In genomic region chr1:31390071-31390470, GRCh38 we compare ENCODE assay signal across 22 cellular contexts. TPM values are rescaled to one million over a fixed set of nuclear protein-coding genes. Genes with fewer than 3 reads are reported as not detected.
DNase-seq lines count a peak whose midpoint lies in the region; FAIRE-seq and TF ChIP-seq lines count a peak whose summit lies in the region.
"Had no signal": no experiment of that assay in that cellular context is flagged by ENCODE, and none has a peak within 500 bp of the region (broad histone marks: within the 10 kb centered on the region; RNA-seq: fewer than 3 reads in every experiment).

No MANE protein-coding gene starts in this region.

- POLR2A ChIA-PET in MCF 10A (lab: Yijun Ruan, JAX) = no interaction called here
- POLR2A ChIA-PET in H1 (lab: Charles Lee; ENCODE audit: partially characterized antibody) = interaction anchor here (1.2 to 2.3 kb wide), 4 partner anchors 12 to 159 kb away, joined by 5 to 8 read pairs (median 6); partner anchors contain the start of gene FABP3

- no peaks in the 10 kb centered on the region for H3K79me1 ChIP-seq in H1 (ENCODE audit: low read depth, low read length)

- H3K4me1 ChIP-seq in H1 (replicated peaks in 1 of 4; ENCODE audit: control insufficient read depth in 3 of 4, insufficient read depth in 4 of 4, low read length in 3 of 4) = peaks cover 0 to 4% (median 3%) of the 10 kb centered on the region in 4 experiments; a peak in 4 of 7 replicates
- H3K4me1 ChIP-seq in urinary bladder (ENCODE audit: insufficient read depth) = no peaks in the 10 kb centered on the region

- in situ Hi-C loops in T47D (cut with HindIII; ENCODE audit: low pct_unique_long_range_greater_than_20kb, low sequenced_read_pairs) = no loop called here

- no peak overlapping the region for H2BK15ac ChIP-seq in H1 (ENCODE audit: low read length)

- H3K23ac ChIP-seq in H1 (ENCODE audit: insufficient read length) = no peak overlapping the region

- no peak overlapping the region for H3K27ac Mint-ChIP-seq in MCF 10A (ENCODE audit: low read depth, unreplicated experiment)
- H3K27ac Mint-ChIP-seq in mesothelial cell of epicardium = peak overlapping the region; percentile 94
- H3K27ac Mint-ChIP-seq: activated CD8-positive, alpha-beta T cell treated with anti-CD3 and anti-CD28 coated beads, Interleukin-2, amount 10 ng/mL, durations not matched to agents 7 days and 5 days; dendritic cell treated with granulocyte-macrophage colony-stimulating factor and Interleukin-4, amounts not matched to agents 40 ng/mL and 50 ng/mL, for 4 days; nephron progenitor cell had no signal

- H3K4me3 Mint-ChIP-seq in MCF 10A (ENCODE audit: unreplicated experiment) = no peak overlapping the region
- no peak overlapping the region for H3K4me3 Mint-ChIP-seq in mesothelial cell of epicardium
- H3K4me3 Mint-ChIP-seq: activated CD8-positive, alpha-beta T cell treated with anti-CD3 and anti-CD28 coated beads, Interleukin-2, amount 10 ng/mL, durations not matched to agents 7 days and 5 days; dendritic cell treated with granulocyte-macrophage colony-stimulating factor and Interleukin-4, amounts not matched to agents 40 ng/mL and 50 ng/mL, for 4 days; nephron progenitor cell had no signal

- no peak for TF ChIP-seq CTCF in MCF 10A (IDR thresholded peaks at IDR 0.05; ENCODE audit: unreplicated experiment)
- no peak for TF ChIP-seq CTCF in H1 (IDR thresholded peaks at IDR 0.05; ENCODE audit: control extremely low read depth in 1 of 3, insufficient read depth in 1 of 3, low read depth in 1 of 3, low read length in 3 of 3)
- TF ChIP-seq CTCF in mesothelial cell of epicardium (IDR thresholded peaks at IDR 0.05; ENCODE audit: unreplicated experiment) = no peak
- no peak for TF ChIP-seq CTCF in coronary artery (IDR thresholded peaks at IDR 0.05)

- H3K4me1 Mint-ChIP-seq in MCF 10A (ENCODE audit: insufficient read depth, unreplicated experiment) (no peaks in the 10 kb centered on the region), mesothelial cell of epicardium (peaks cover 21% of the 10 kb centered on the region)

- no peak overlapping the region for H4K5ac ChIP-seq in H1 (ENCODE audit: insufficient read length, low read depth, low read length)

- no peak overlapping the region for H3K4me3 ChIP-seq in H1 (ENCODE audit: extremely low read depth in 1 of 4, insufficient read depth in 2 of 4, low read depth in 3 of 4, low read length in 4 of 4)
- no peak overlapping the region for H3K4me3 ChIP-seq in urinary bladder (ENCODE audit: low read depth, low read length)
- H3K4me3 ChIP-seq in coronary artery = no peak overlapping the region
- H3K4me3 ChIP-seq: left ventricle myocardium inferior had no signal

- H2BK5ac ChIP-seq in H1 (ENCODE audit: low read depth, low read length) = no peak overlapping the region

- no peak overlapping the region for H3K18ac ChIP-seq in H1 (ENCODE audit: extremely low read depth, low read length)

- no TSS peak for BruUV-seq in MCF 10A (replicated peaks; lab: Mats Ljungman, UMichigan)

- H3K4ac ChIP-seq in H1 (replicated peaks; ENCODE audit: insufficient read length, low read depth, low read length) = no peak overlapping the region

- TF ChIP-seq RAD21 in H1 (IDR thresholded peaks at IDR 0.05 in 1 of 2, conservative IDR thresholded peaks at IDR 0.05 in 1 of 2; ENCODE audit: low read depth in 2 of 2, low read length in 2 of 2) = no peak

- H3K79me2 ChIP-seq in H1 (ENCODE audit: control insufficient read depth in 1 of 2, insufficient read depth in 2 of 2, low read length in 2 of 2) = no peaks in the 10 kb centered on the region

- no peak overlapping the region for H3K4me2 ChIP-seq in H1 (ENCODE audit: insufficient read depth in 1 of 2, low read depth in 2 of 2, low read length in 2 of 2)

- peak; percentile 59 to 85 for DNase-seq in T47D (ENCODE audit: low read depth in 1 of 2, low spot score in 1 of 2)
- no peak for DNase-seq in MCF 10A (ENCODE audit: unreplicated experiment)
- no peak for DNase-seq in H1 (ENCODE audit: low read depth in 1 of 2, low spot score in 2 of 2)
- DNase-seq in mesothelial cell of epicardium (ENCODE audit: low spot score in 2 of 2, unreplicated experiment in 2 of 2) = peak in 1 of 2 experiments; percentile 50
- no peak for DNase-seq in RCC 7860 (ENCODE audit: low spot score)
- no peak for DNase-seq in coronary artery (ENCODE audit: low spot score)
- no peak for DNase-seq in activated CD8-positive, alpha-beta memory T cell treated with anti-CD3 and anti-CD28 coated beads for 24 hours
- DNase-seq: activated CD4-positive, CD25-positive, alpha-beta regulatory T cell treated with anti-CD3 and anti-CD28 coated beads, Interleukin-2, amount 50 U/mL, for 72 hours; activated CD8-positive, alpha-beta T cell treated with anti-CD3 and anti-CD28 coated beads, Interleukin-2, amount 10 ng/mL, durations not matched to agents 7 days and 5 days; activated naive CD4-positive, alpha-beta T cell; activated T-cell treated with anti-CD3 and anti-CD28 coated beads, Interleukin-2, amount 50 U/mL, for 1 hour; AML-193; amniotic stem cell; DND-41; left ventricle myocardium inferior; NCI-H1436 treated with DMSO at 0.1 percent for 48 hours; NCI-H526; nephron progenitor cell; SHP77 had no signal

- WGBS in H1 (ENCODE audit: extremely low coverage in 1 of 2, insufficient coverage in 1 of 2, insufficient read length in 1 of 2, insufficient replicate concordance in 2 of 2, low coverage in 1 of 2, low lambda C conversion rate in 2 of 2, missing lambda C conversion rate in 1 of 2), 2 experiments = 90% methylated on average over 7 of the region's 7 CpGs; no CpG with 5 or more reads in 1 of the 2 experiments
- WGBS in urinary bladder = 82% methylated on average over 7 of the region's 7 CpGs

- no peaks in the 10 kb centered on the region for H3K9me3 ChIP-seq in H1 (ENCODE audit: insufficient read depth in 2 of 2, low read depth in 1 of 2, low read length in 1 of 2)
- H3K9me3 ChIP-seq: left ventricle myocardium inferior had no signal

- intact Hi-C loops in MCF 10A (cut with micrococcal nuclease) = no loop called here

- TF ChIP-seq POLR2A in H1 (IDR thresholded peaks at IDR 0.05; ENCODE audit: control extremely low read depth in 1 of 2, low read depth in 2 of 2, low read length in 2 of 2) = no peak

- CTCF ChIA-PET in MCF 10A (lab: Yijun Ruan, JAX) (interaction anchor here (0.6 to 3.3 kb wide), 4 partner anchors 10 to 173 kb away, joined by 3 to 25 read pairs (median 12); no protein-coding TSS in a partner anchor), H1 (lab: Charles Lee; ENCODE audit: partially characterized antibody) (interaction anchor here (0.5 to 3.0 kb wide), 6 partner anchors 20 to 197 kb away, joined by 3 to 23 read pairs (median 3); no protein-coding TSS in a partner anchor)

- H3K9ac ChIP-seq in H1 (replicated peaks in 1 of 4; ENCODE audit: extremely low read depth in 1 of 4, low read depth in 3 of 4, low read length in 3 of 4) = no peak overlapping the region

- H2BK120ac ChIP-seq in H1 (replicated peaks; ENCODE audit: low read depth, low read length) = no peak overlapping the region

- H3K9me3 Mint-ChIP-seq in MCF 10A (ENCODE audit: unreplicated experiment) (no peaks in the 10 kb centered on the region), mesothelial cell of epicardium (no peaks in the 10 kb centered on the region)
- H3K9me3 Mint-ChIP-seq: dendritic cell treated with granulocyte-macrophage colony-stimulating factor and Interleukin-4, amounts not matched to agents 40 ng/mL and 50 ng/mL, for 4 days; nephron progenitor cell had no signal

- H3K27ac ChIP-seq in H1 (ENCODE audit: low read depth, low read length) (no peak overlapping the region), urinary bladder (ENCODE audit: low read depth) (peak overlapping the region; percentile 53), coronary artery (no peak overlapping the region)
- H3K27ac ChIP-seq: left ventricle myocardium inferior had no signal

- H3K23me2 ChIP-seq in H1 (ENCODE audit: low read depth, low read length) = peaks cover 2% of the 10 kb centered on the region; the same call in 1 of the 2 replicates

- no peak overlapping the region for H2BK20ac ChIP-seq in H1 (ENCODE audit: low read length)

- H3K56ac ChIP-seq in H1 (replicated peaks; ENCODE audit: insufficient read length, low read depth, low read length) = no peak overlapping the region

- H2BK12ac ChIP-seq in H1 (ENCODE audit: low read depth, low read length) = no peak overlapping the region

- H2AFZ ChIP-seq in H1 (ENCODE audit: low read length) = peak overlapping the region; percentile 48; the same call in 1 of the 2 replicates

- H3K14ac ChIP-seq in H1 (ENCODE audit: insufficient read length) = no peak overlapping the region

- H2AK5ac ChIP-seq in H1 (ENCODE audit: low read depth, low read length) = no peak overlapping the region

- H4K8ac ChIP-seq in H1 (ENCODE audit: extremely low read depth, insufficient read depth, low read length) = no peak overlapping the region

- no peak for TF ChIP-seq EP300 in H1 (IDR thresholded peaks at IDR 0.05; ENCODE audit: borderline replicate concordance in 1 of 2, low read depth in 2 of 2, low read length in 2 of 2)

- no peaks in the 10 kb centered on the region for H3K27me3 ChIP-seq in H1 (replicated peaks in 1 of 4; ENCODE audit: control insufficient read depth in 3 of 4, extremely low read depth in 1 of 4, insufficient read depth in 3 of 4, low read length in 3 of 4)

- H3K36me3 ChIP-seq in H1 (ENCODE audit: control insufficient read depth in 2 of 4, insufficient read depth in 4 of 4, low read length in 3 of 4) (no peaks in the 10 kb centered on the region), urinary bladder (ENCODE audit: insufficient read depth) (no peaks in the 10 kb centered on the region)
- H3K36me3 ChIP-seq: left ventricle myocardium inferior had no signal

- no peaks in the 10 kb centered on the region for H4K20me1 ChIP-seq in H1 (replicated peaks in 1 of 2; ENCODE audit: control insufficient read depth in 1 of 2, insufficient read depth in 2 of 2, low read length in 2 of 2)

- H3K27me3 Mint-ChIP-seq in MCF 10A (ENCODE audit: insufficient read depth, unreplicated experiment) (no peaks in the 10 kb centered on the region), mesothelial cell of epicardium (ENCODE audit: low read depth) (no peaks in the 10 kb centered on the region)

- FAIRE-seq in H1 (lab: Jason Lieb, UNC) (no peak), RCC 7860 (lab: Jason Lieb, UNC) (no peak)
- FAIRE-seq: H54 had no signal

- no peak overlapping the region for H4K91ac ChIP-seq in H1 (replicated peaks; ENCODE audit: insufficient read length, low read length)

- no peaks in the 10 kb centered on the region for H3K36me3 Mint-ChIP-seq in MCF 10A (ENCODE audit: insufficient read depth, unreplicated experiment)
- H3K36me3 Mint-ChIP-seq in mesothelial cell of epicardium = no peaks in the 10 kb centered on the region

RNA-seq across cellular contexts. Expression of gene FABP3, which starts 17.2 kb away (rescaled TPM):
- not detected in 2 replicates for total RNA-seq in MCF 10A (2022)
- 31.4 and 34.8 TPM in 2 replicates for total RNA-seq in H1 (2021; fragmentation: NEBNext Ultra II Directional; extraction: Animal tissue kit (Norgen Biotek cat#: 25700))
- 29.5 and 43.9 TPM in 2 replicates for polyA plus RNA-seq in H1 (2011; rRNA removed)
- polyA plus RNA-seq in H1 (2011; cell fraction: cytosol; rRNA removed) = 46.1 TPM
- polyA plus RNA-seq in H1 (2011; cell fraction: nucleus; rRNA removed) = 32.9 TPM
- 51.7 to 65.2 TPM (median 58.2 TPM) in 4 replicates for polyA plus RNA-seq in H1 (2012, experiment 1 of 2)
- 15.5 TPM for polyA plus RNA-seq in H1 (2012, experiment 2 of 2)
- polyA plus RNA-seq in H1 (2013, experiment 1 of 2) = 20.4 TPM
- 21.3 TPM for polyA plus RNA-seq in H1 (2013, experiment 2 of 2)
- 58.1 and 66.4 TPM in 2 replicates for polyA minus RNA-seq in H1 (2011; rRNA and poly(A)+ RNA removed)
- polyA minus RNA-seq in H1 (2011; cell fraction: cytosol; rRNA and poly(A)+ RNA removed) = 20.0 TPM
- polyA minus RNA-seq in H1 (2011; cell fraction: nucleus; rRNA and poly(A)+ RNA removed) = 15.2 TPM
- 4.5 to 6.7 TPM (median 4.6 TPM) in 3 replicates for total RNA-seq in mesothelial cell of epicardium
- total RNA-seq in urinary bladder = 42.1 TPM
- 12.6 TPM for polyA plus RNA-seq in urinary bladder
- total RNA-seq: activated CD8-positive, alpha-beta T cell treated with anti-CD3 and anti-CD28 coated beads, Interleukin-2, amount 10 ng/mL, durations not matched to agents 7 days and 5 days had no signal

RNA-seq across cellular contexts. Expression of gene SERINC2, which starts 22.9 kb away (rescaled TPM):
- total RNA-seq in MCF 10A (2022) = 117 and 140 TPM in 2 replicates
- 30.8 and 31.4 TPM in 2 replicates for total RNA-seq in H1 (2021; fragmentation: NEBNext Ultra II Directional; extraction: Animal tissue kit (Norgen Biotek cat#: 25700))
- polyA plus RNA-seq in H1 (2011; rRNA removed) = 60.0 and 97.0 TPM in 2 replicates
- 36.3 TPM for polyA plus RNA-seq in H1 (2011; cell fraction: cytosol; rRNA removed)
- polyA plus RNA-seq in H1 (2011; cell fraction: nucleus; rRNA removed) = 49.8 TPM
- polyA plus RNA-seq in H1 (2012, experiment 1 of 2) = 18.5 to 44.5 TPM (median 39.0 TPM) in 4 replicates
- polyA plus RNA-seq in H1 (2012, experiment 2 of 2) = 28.2 TPM
- 40.3 TPM for polyA plus RNA-seq in H1 (2013, experiment 1 of 2)
- polyA plus RNA-seq in H1 (2013, experiment 2 of 2) = 43.1 TPM
- 16.9 and 18.9 TPM in 2 replicates for polyA minus RNA-seq in H1 (2011; rRNA and poly(A)+ RNA removed)
- polyA minus RNA-seq in H1 (2011; cell fraction: cytosol; rRNA and poly(A)+ RNA removed) = 25.8 TPM
- polyA minus RNA-seq in H1 (2011; cell fraction: nucleus; rRNA and poly(A)+ RNA removed) = 14.2 TPM
- total RNA-seq in mesothelial cell of epicardium = 45.4 to 49.1 TPM (median 47.1 TPM) in 3 replicates
- 8.9 TPM for total RNA-seq in urinary bladder
- 43.3 TPM for polyA plus RNA-seq in urinary bladder

Comparison
In these comparisons a context has a peak if more than half of its experiments do, and no peak if none do; other contexts are left out.
1. DNase-seq: peak in T47D (2 of 2); none in MCF 10A (single experiment), H1 (0 of 2), RCC 7860 (single experiment), coronary artery (single experiment) and activated CD8-positive, alpha-beta memory T cell treated with anti-CD3 and anti-CD28 coated beads for 24 hours (single experiment).